ENCODE assay signal across 9 cellular contexts in the genomic region with DNA sequence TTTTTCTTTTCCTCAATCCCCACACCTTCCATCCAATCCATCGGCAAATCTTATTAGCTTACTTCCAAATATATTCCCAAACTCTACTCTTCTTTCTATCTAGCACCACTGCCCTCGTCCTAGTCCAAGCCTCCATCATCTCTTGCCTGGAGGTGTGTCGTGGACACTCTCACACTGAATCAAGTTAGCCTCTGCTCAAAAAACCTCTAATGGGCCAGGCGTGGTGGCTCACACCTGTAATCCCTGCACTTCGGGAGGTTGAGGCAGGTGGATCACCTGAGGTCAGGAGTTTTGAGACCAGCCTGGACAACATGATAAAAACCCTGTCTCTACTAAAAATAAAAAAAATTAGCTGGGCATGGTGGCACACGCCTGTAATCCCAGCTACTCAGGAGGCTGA.
"Had no signal": no experiment of that assay in that cellular context is flagged by ENCODE, and none has a peak within 500 bp of the region (broad histone marks: within the 10 kb centered on the region; RNA-seq: fewer than 3 reads in every experiment).

No MANE protein-coding gene starts in this region.

- H3K4me3 ChIP-seq: GM23248, GM23338, HAP-1 had no signal

- H3K9me3 ChIP-seq: HAP-1 had no signal

- ATAC-seq: GM23338, HCT116 had no signal

- DNase-seq: GM23248, GOT3, H7, H9, HCEC 1CT, HFFc6 had no signal
